32 cellular contexts compared by ENCODE assay signal in the genomic region with DNA sequence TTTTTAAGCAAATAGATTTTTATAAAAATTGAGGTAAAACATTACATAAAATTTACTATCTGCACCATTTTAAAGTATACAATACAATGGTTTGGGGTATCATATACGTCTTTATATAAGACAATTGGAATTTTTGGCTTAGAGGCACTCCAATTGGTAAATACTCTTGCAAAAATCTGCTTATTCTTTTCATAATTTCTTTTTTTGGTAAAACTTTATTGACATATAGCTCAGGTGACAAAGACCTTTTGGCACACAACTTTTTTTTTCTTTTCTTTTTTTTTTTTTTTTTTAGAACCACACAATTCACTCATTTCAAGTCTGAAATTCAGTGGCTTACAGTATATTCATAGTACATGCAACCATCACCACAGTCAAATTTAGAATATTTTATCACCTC.
"Had no signal": no experiment of that assay in that cellular context is flagged by ENCODE, and none has a peak within 500 bp of the region (broad histone marks: within the 10 kb centered on the region; RNA-seq: fewer than 3 reads in every experiment).

No MANE protein-coding gene starts in this region.

- H3K4me2 ChIP-seq: KMS-11, SK-N-SH had no signal

- H3K9me3 ChIP-seq: adrenal gland, body of pancreas, breast epithelium, Peyer's patch, SJSA1, SK-N-SH had no signal

- DNase-seq: activated B cell treated with CpG ODN at 0.5 μM for 24 hours; activated CD4-positive, alpha-beta memory T cell treated with anti-CD3 and anti-CD28 coated beads for 36 hours; activated CD4-positive, alpha-beta T cell treated with anti-CD3 and anti-CD28 coated beads for 4 hours; activated CD4-positive, alpha-beta T cell treated with anti-CD3 and anti-CD28 coated beads, Interleukin-2, amount 50 U/mL, for 1 hour; activated CD4-positive, CD25-positive, alpha-beta regulatory T cell treated with anti-CD3 and anti-CD28 coated beads, Interleukin-2, amount 50 U/mL, for 72 hours; activated CD8-positive, alpha-beta memory T cell treated with anti-CD3 and anti-CD28 coated beads, Interleukin-2, amount 50 U/mL, for 4 hours; activated effector memory CD4-positive, alpha-beta T cell treated with anti-CD3 and anti-CD28 coated beads, Interleukin-2, amount 50 U/mL, for 16 hours; activated naive CD4-positive, alpha-beta T cell; activated T-cell treated with anti-CD3 and anti-CD28 coated beads for 4 hours; activated T-cell treated with anti-CD3 and anti-CD28 coated beads, Interleukin-2, amount 50 U/mL, for 4 hours; adrenal gland; body of pancreas; MM.1S; MV-4-11; NCI-H1092; NCI-H1436 treated with DMSO at 0.1 percent for 48 hours; NCI-H1694 treated with DMSO at 0.1 percent for 48 hours; NCI-H2029; NCI-H345; NCI-H524 treated with DMSO at 0.1 percent for 48 hours; Peyer's patch; RPMI8226; SHP77 treated with DMSO at 0.1 percent for 48 hours; SK-N-SH had no signal

- H3K27me3 Mint-ChIP-seq: activated B cell treated with CpG ODN at 0.5 μM for 24 hours; activated CD4-positive, alpha-beta memory T cell treated with anti-CD3 and anti-CD28 coated beads for 36 hours; activated T-helper 17 cell treated with anti-CD3 and anti-CD28 coated beads, Interleukin-2, amount 50 U/mL, for 72 hours had no signal

- H3K36me3 ChIP-seq: adrenal gland, breast epithelium, Peyer's patch, SJSA1 had no signal

- H3K9me3 Mint-ChIP-seq: activated B cell treated with CpG ODN at 0.5 μM for 24 hours; activated CD4-positive, alpha-beta memory T cell treated with anti-CD3 and anti-CD28 coated beads for 36 hours; activated T-cell treated with anti-CD3 and anti-CD28 coated beads, Interleukin-2, amount 50 U/mL, for 4 hours; activated T-helper 17 cell treated with anti-CD3 and anti-CD28 coated beads, Interleukin-2, amount 50 U/mL, for 72 hours; T-helper 1 cell treated with Interleukin-12 subunit alpha and Interleukin-12 subunit beta and Interleukin-4 antibody, amounts not matched to agents 30 μg/mL and 1 μg/mL, for 36 hours had no signal

- H3K27ac ChIP-seq: adrenal gland, body of pancreas, breast epithelium, KMS-11, Peyer's patch, SJSA1, VCaP had no signal

- H3K4me3 ChIP-seq: adrenal gland, body of pancreas, breast epithelium, Peyer's patch, SJSA1 had no signal

- H3K4me1 ChIP-seq: adrenal gland, body of pancreas, breast epithelium, Peyer's patch had no signal

- H3K27me3 ChIP-seq: adrenal gland, body of pancreas, breast epithelium, Peyer's patch, SJSA1 had no signal

- ATAC-seq: activated naive CD4-positive, alpha-beta T cell treated with anti-CD3 and anti-CD28 coated beads, Interleukin-2, amount 50 U/mL, for 72 hours; activated T-cell treated with anti-CD3 and anti-CD28 coated beads, Interleukin-2, amount 50 U/mL, for 4 hours; activated T-helper 17 cell treated with anti-CD3 and anti-CD28 coated beads, Interleukin-2, amount 50 U/mL, for 72 hours; body of pancreas had no signal

- H3K9ac ChIP-seq: KMS-11, SK-N-SH had no signal

- H3K4me3 Mint-ChIP-seq: activated B cell treated with CpG ODN at 0.5 μM for 24 hours; activated CD4-positive, alpha-beta memory T cell treated with anti-CD3 and anti-CD28 coated beads for 36 hours; activated T-cell treated with anti-CD3 and anti-CD28 coated beads, Interleukin-2, amount 50 U/mL, for 4 hours; activated T-helper 17 cell treated with anti-CD3 and anti-CD28 coated beads, Interleukin-2, amount 50 U/mL, for 72 hours; T-helper 1 cell treated with Interleukin-12 subunit alpha and Interleukin-12 subunit beta and Interleukin-4 antibody, amounts not matched to agents 30 μg/mL and 1 μg/mL, for 36 hours had no signal

- FAIRE-seq: astrocyte had no signal

- H3K27ac Mint-ChIP-seq: activated CD4-positive, alpha-beta memory T cell treated with anti-CD3 and anti-CD28 coated beads for 36 hours; activated naive CD4-positive, alpha-beta T cell treated with anti-CD3 and anti-CD28 coated beads, Interleukin-2, amount 50 U/mL, for 72 hours; activated T-helper 17 cell treated with anti-CD3 and anti-CD28 coated beads, Interleukin-2, amount 50 U/mL, for 72 hours; T-helper 1 cell treated with Interleukin-12 subunit alpha and Interleukin-12 subunit beta and Interleukin-4 antibody, amounts not matched to agents 30 μg/mL and 1 μg/mL, for 36 hours had no signal
